23 cellular contexts compared by ENCODE assay signal in the genomic region with DNA sequence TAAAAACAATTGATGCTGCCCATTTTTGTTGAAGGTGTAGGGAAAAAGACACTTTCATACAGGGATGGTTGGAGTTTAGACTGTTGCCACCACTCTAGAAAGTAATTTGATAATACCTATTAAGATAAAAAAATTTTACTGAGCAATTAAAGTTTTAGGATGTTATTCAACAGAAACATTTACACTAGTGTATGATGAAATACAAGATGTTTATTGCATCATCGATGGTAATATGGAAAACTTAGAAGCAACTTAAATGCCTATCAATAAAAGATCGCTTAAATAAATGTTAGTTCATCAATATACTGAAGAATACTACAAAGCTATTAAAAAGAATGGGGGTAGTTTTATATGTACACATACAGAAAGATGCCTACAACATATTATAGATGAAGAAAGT. TPM values are rescaled to one million over a fixed set of nuclear protein-coding genes. Genes with fewer than 3 reads are reported as not detected.
"Had no signal": no experiment of that assay in that cellular context is flagged by ENCODE, and none has a peak within 500 bp of the region (broad histone marks: within the 10 kb centered on the region; RNA-seq: fewer than 3 reads in every experiment).

No MANE protein-coding gene starts in this region.

- DNase-seq: activated B cell treated with CpG ODN at 0.5 μM for 24 hours; activated CD4-positive, alpha-beta T cell treated with anti-CD3 and anti-CD28 coated beads for 1 hour; activated CD4-positive, alpha-beta T cell treated with anti-CD3 and anti-CD28 coated beads, Interleukin-2, amount 10 ng/mL, durations not matched to agents 24 days and 14 days; activated CD4-positive, alpha-beta T cell treated with anti-CD3 and anti-CD28 coated beads, Interleukin-2, amount 50 U/mL, for 48 hours; activated CD8-positive, alpha-beta memory T cell treated with anti-CD3 and anti-CD28 coated beads, Interleukin-2, amount 10 ng/mL, durations not matched to agents 7 days and 5 days; activated effector memory CD4-positive, alpha-beta T cell treated with anti-CD3 and anti-CD28 coated beads, Interleukin-2, amount 50 U/mL, for 16 hours; activated naive CD4-positive, alpha-beta T cell treated with anti-CD3 and anti-CD28 coated beads for 36 hours; activated T-cell treated with anti-CD3 and anti-CD28 coated beads, Interleukin-2, amount 50 U/mL, for 4 hours; amygdala; brain microvascular endothelial cell; MG63; NCI-H1105; NCI-H1436; NCI-H1694 treated with DMSO at 0.1 percent for 48 hours; NCI-H2029 treated with DMSO at 0.1 percent for 48 hours; NCI-H510A treated with DMSO at 0.1 percent for 48 hours; NCI-H69; T-cell; T-helper 2 cell; T1000 had no signal

- H3K4me3 ChIP-seq: cardiac muscle cell, MG63, SK-N-MC had no signal

- H3K27ac ChIP-seq: brain microvascular endothelial cell, cardiac muscle cell, SK-N-MC had no signal

- H3K27me3 ChIP-seq: brain microvascular endothelial cell, cardiac muscle cell, MG63 had no signal

- H3K9me3 ChIP-seq: MG63 had no signal

- H3K36me3 ChIP-seq: brain microvascular endothelial cell, cardiac muscle cell, MG63 had no signal

- ATAC-seq: activated CD8-positive, alpha-beta memory T cell treated with anti-CD3 and anti-CD28 coated beads, Interleukin-2, amount 10 ng/mL, durations not matched to agents 7 days and 5 days; activated T-cell treated with anti-CD3 and anti-CD28 coated beads, Interleukin-2, amount 50 U/mL, for 4 hours; T-cell had no signal

RNA-seq across cellular contexts. Expression of a gene that starts 9.2 kb away (rescaled TPM):
- total RNA-seq: activated B cell treated with CpG ODN at 0.5 μM for 24 hours; activated CD4-positive, alpha-beta T cell treated with anti-CD3 and anti-CD28 coated beads, Interleukin-2, amount 10 ng/mL, durations not matched to agents 24 days and 14 days; activated CD8-positive, alpha-beta memory T cell treated with anti-CD3 and anti-CD28 coated beads, Interleukin-2, amount 10 ng/mL, durations not matched to agents 7 days and 5 days; activated naive CD4-positive, alpha-beta T cell treated with anti-CD3 and anti-CD28 coated beads for 36 hours; cardiac muscle cell; RPMI7951 had no signal
- polyA plus RNA-seq: cardiac muscle cell had no signal
